In genomic region chr14:63962896-63963295, GRCh38 we compare ENCODE assay signal across 24 cellular contexts.
"Had no signal": no experiment of that assay in that cellular context is flagged by ENCODE, and none has a peak within 500 bp of the region (broad histone marks: within the 10 kb centered on the region; RNA-seq: fewer than 3 reads in every experiment).

No MANE protein-coding gene starts in this region.

- H3K27ac ChIP-seq: body of pancreas, cardiac muscle cell, left lung, neural progenitor cell, right lobe of liver, tibial nerve had no signal

- H3K4me2 ChIP-seq: neural progenitor cell had no signal

- H3K9me3 Mint-ChIP-seq: activated CD4-positive, alpha-beta memory T cell treated with anti-CD3 and anti-CD28 coated beads for 36 hours; activated naive CD4-positive, alpha-beta T cell treated with anti-CD3 and anti-CD28 coated beads for 36 hours; activated naive CD8-positive, alpha-beta T cell treated with anti-CD3 and anti-CD28 coated beads, Interleukin-2, amount 10 ng/mL, durations not matched to agents 7 days and 5 days; activated T-cell treated with anti-CD3 and anti-CD28 coated beads, Interleukin-2, amount 50 U/mL, for 72 hours; naive thymus-derived CD4-positive, alpha-beta T cell; neural progenitor cell; stimulated activated effector memory CD8-positive, alpha-beta T cell treated with anti-CD3 and anti-CD28 coated beads, Interleukin-12 subunit alpha, Interleukin-12 subunit beta, amount 100 ng/mL, for 72 hours; stimulated activated naive CD8-positive, alpha-beta T cell treated with anti-CD3 and anti-CD28 coated beads, Interleukin-15, amount 100 ng/mL, for 72 hours had no signal

- H3K9me3 ChIP-seq: body of pancreas, left lung, right lobe of liver, tibial nerve had no signal

- H3K4me1 ChIP-seq: body of pancreas, neural progenitor cell, right lobe of liver had no signal

- H3K27ac Mint-ChIP-seq: activated CD4-positive, alpha-beta memory T cell treated with anti-CD3 and anti-CD28 coated beads for 36 hours; activated naive CD4-positive, alpha-beta T cell treated with anti-CD3 and anti-CD28 coated beads for 36 hours; activated naive CD8-positive, alpha-beta T cell treated with anti-CD3 and anti-CD28 coated beads, Interleukin-2, amount 10 ng/mL, durations not matched to agents 7 days and 5 days; neural progenitor cell; stimulated activated effector memory CD8-positive, alpha-beta T cell treated with anti-CD3 and anti-CD28 coated beads, Interleukin-12 subunit alpha, Interleukin-12 subunit beta, amount 100 ng/mL, for 72 hours; stimulated activated naive CD8-positive, alpha-beta T cell treated with anti-CD3 and anti-CD28 coated beads, Interleukin-15, amount 100 ng/mL, for 72 hours had no signal

- H2AFZ ChIP-seq: neural progenitor cell had no signal

- H3K27me3 Mint-ChIP-seq: activated CD4-positive, alpha-beta memory T cell treated with anti-CD3 and anti-CD28 coated beads for 36 hours; activated naive CD8-positive, alpha-beta T cell treated with anti-CD3 and anti-CD28 coated beads, Interleukin-2, amount 10 ng/mL, durations not matched to agents 7 days and 5 days; naive thymus-derived CD4-positive, alpha-beta T cell; stimulated activated naive CD8-positive, alpha-beta T cell treated with anti-CD3 and anti-CD28 coated beads, Interleukin-15, amount 100 ng/mL, for 72 hours had no signal

- H3K4me3 Mint-ChIP-seq: activated CD4-positive, alpha-beta memory T cell treated with anti-CD3 and anti-CD28 coated beads for 36 hours; activated naive CD4-positive, alpha-beta T cell treated with anti-CD3 and anti-CD28 coated beads for 36 hours; activated naive CD8-positive, alpha-beta T cell treated with anti-CD3 and anti-CD28 coated beads, Interleukin-2, amount 10 ng/mL, durations not matched to agents 7 days and 5 days; activated T-cell treated with anti-CD3 and anti-CD28 coated beads, Interleukin-2, amount 50 U/mL, for 72 hours; naive thymus-derived CD4-positive, alpha-beta T cell; neural progenitor cell; stimulated activated effector memory CD8-positive, alpha-beta T cell treated with anti-CD3 and anti-CD28 coated beads, Interleukin-12 subunit alpha, Interleukin-12 subunit beta, amount 100 ng/mL, for 72 hours; stimulated activated naive CD8-positive, alpha-beta T cell treated with anti-CD3 and anti-CD28 coated beads, Interleukin-15, amount 100 ng/mL, for 72 hours had no signal

- H3K4me3 ChIP-seq: body of pancreas, cardiac muscle cell, left lung, lung, neural progenitor cell, right lobe of liver, tibial nerve had no signal

- DNase-seq: activated CD4-positive, alpha-beta memory T cell treated with anti-CD3 and anti-CD28 coated beads for 36 hours; activated CD4-positive, alpha-beta T cell treated with anti-CD3 and anti-CD28 coated beads for 48 hours; activated effector memory CD4-positive, alpha-beta T cell treated with Interleukin-2 at 50 U/mL for 16 hours; activated naive CD4-positive, alpha-beta T cell treated with anti-CD3 and anti-CD28 coated beads for 36 hours; activated naive CD8-positive, alpha-beta T cell treated with anti-CD3 and anti-CD28 coated beads, Interleukin-2, amount 10 ng/mL, durations not matched to agents 7 days and 5 days; activated T-cell treated with anti-CD3 and anti-CD28 coated beads, Interleukin-2, amount 50 U/mL, for 72 hours; body of pancreas; dermis blood vessel endothelial cell; effector CD8-positive, alpha-beta T cell; erythroblast; foreskin melanocyte; left lung; naive thymus-derived CD4-positive, alpha-beta T cell; posterior cingulate gyrus; right lobe of liver; small intestine; stimulated activated CD4-positive, alpha-beta T cell treated with anti-CD3 and anti-CD28 coated beads, Interleukin-2, amount 100 ng/mL, for 24 hours; stimulated activated naive CD8-positive, alpha-beta T cell treated with anti-CD3 and anti-CD28 coated beads, Interleukin-15, amount 100 ng/mL, for 72 hours; T-helper 9 cell had no signal

- H3K27me3 ChIP-seq: body of pancreas, cardiac muscle cell, left lung, neural progenitor cell, right lobe of liver, tibial nerve had no signal

- H3K9ac ChIP-seq: neural progenitor cell had no signal

- H3K36me3 ChIP-seq: cardiac muscle cell, right lobe of liver had no signal

- ATAC-seq: activated T-cell treated with anti-CD3 and anti-CD28 coated beads, Interleukin-2, amount 50 U/mL, for 72 hours; body of pancreas; left lung; naive thymus-derived CD4-positive, alpha-beta T cell; right lobe of liver; stimulated activated effector memory CD8-positive, alpha-beta T cell treated with anti-CD3 and anti-CD28 coated beads, Interleukin-12 subunit alpha, Interleukin-12 subunit beta, amount 100 ng/mL, for 72 hours; stimulated activated naive CD8-positive, alpha-beta T cell treated with anti-CD3 and anti-CD28 coated beads, Interleukin-15, amount 100 ng/mL, for 72 hours had no signal

- H3K4me1 Mint-ChIP-seq: neural progenitor cell; stimulated activated effector memory CD8-positive, alpha-beta T cell treated with anti-CD3 and anti-CD28 coated beads, Interleukin-12 subunit alpha, Interleukin-12 subunit beta, amount 100 ng/mL, for 72 hours; stimulated activated naive CD8-positive, alpha-beta T cell treated with anti-CD3 and anti-CD28 coated beads, Interleukin-15, amount 100 ng/mL, for 72 hours had no signal
